In genomic region chr6:139753198-139753861, GRCh38 we compare ENCODE assay signal across 13 cellular contexts.
A peak's percentile ranks its signal among the peaks of the same experiment; 100 is the strongest.
DNase-seq lines count a peak whose midpoint lies in the region; ATAC-seq, FAIRE-seq and TF ChIP-seq lines count a peak whose summit lies in the region.
"Had no signal": no experiment of that assay in that cellular context is flagged by ENCODE, and none has a peak within 500 bp of the region (broad histone marks: within the 10 kb centered on the region; RNA-seq: fewer than 3 reads in every experiment).

No MANE protein-coding gene starts in this region.

- H3K4me3 ChIP-seq in astrocyte of the cerebellum (ENCODE audit: low read depth, low read length) = no peak overlapping the region
- H3K4me3 ChIP-seq in kidney epithelial cell (ENCODE audit: low read depth, low read length) = no peak overlapping the region
- no peak overlapping the region for H3K4me3 ChIP-seq in small intestine (ENCODE audit: low read depth in 1 of 2, low read length in 2 of 2)
- no peak overlapping the region for H3K4me3 ChIP-seq in effector memory CD4-positive, alpha-beta T cell (ENCODE audit: insufficient read depth, low read depth, low read length, poor library complexity, severe bottlenecking)
- H3K4me3 ChIP-seq: testis had no signal

- H3K27ac ChIP-seq in small intestine (ENCODE audit: low read depth in 1 of 2, low read length in 1 of 2) = no peak overlapping the region
- H3K27ac ChIP-seq in effector memory CD4-positive, alpha-beta T cell (ENCODE audit: insufficient read depth, low read length, poor library complexity, severe bottlenecking) = no peak overlapping the region
- H3K27ac ChIP-seq: testis had no signal

- WGBS in small intestine, 3 donors = 87 to 92% (median 90%) methylated on average over 4 of the region's 4 CpGs

- H3K27me3 Mint-ChIP-seq in natural killer cell (ENCODE audit: low read depth in 2 of 2) = peaks cover 0 to 4% of the 10 kb centered on the region in 2 donors
- no peaks in the 10 kb centered on the region for H3K27me3 Mint-ChIP-seq in activated T-cell treated with anti-CD3 and anti-CD28 coated beads, Interleukin-2, amount 50 U/mL, for 72 hours (ENCODE audit: low read depth)
- H3K27me3 Mint-ChIP-seq: activated naive CD8-positive, alpha-beta T cell treated with anti-CD3 and anti-CD28 coated beads, Interleukin-2, amount 10 ng/mL, durations not matched to agents 7 days and 5 days had no signal

- no peak overlapping the region for H3K4me3 Mint-ChIP-seq in natural killer cell
- H3K4me3 Mint-ChIP-seq in activated T-cell treated with anti-CD3 and anti-CD28 coated beads, Interleukin-2, amount 50 U/mL, for 72 hours = no peak overlapping the region
- H3K4me3 Mint-ChIP-seq: activated naive CD8-positive, alpha-beta T cell treated with anti-CD3 and anti-CD28 coated beads, Interleukin-2, amount 10 ng/mL, durations not matched to agents 7 days and 5 days had no signal

- DNase-seq in HCEC 1CT (peak; percentile 30), astrocyte of the cerebellum (ENCODE audit: low read depth) (peak; percentile 56), kidney epithelial cell (ENCODE audit: low read depth) (peak; percentile 55), small intestine (no peak), natural killer cell (no peak)
- no peak for DNase-seq in effector memory CD4-positive, alpha-beta T cell
- no peak for DNase-seq in activated T-cell treated with anti-CD3 and anti-CD28 coated beads, Interleukin-2, amount 50 U/mL, for 72 hours
- DNase-seq: activated naive CD8-positive, alpha-beta T cell treated with anti-CD3 and anti-CD28 coated beads, Interleukin-2, amount 10 ng/mL, durations not matched to agents 7 days and 5 days; Calu3; GOT3; hypothalamus; testis had no signal

- no peaks in the 10 kb centered on the region for H3K9me3 ChIP-seq in small intestine (ENCODE audit: control insufficient read depth, low read depth)
- H3K9me3 ChIP-seq in effector memory CD4-positive, alpha-beta T cell (ENCODE audit: control insufficient read depth, low read length) = no peaks in the 10 kb centered on the region
- H3K9me3 ChIP-seq: testis had no signal

- no peak for TF ChIP-seq CTCF in astrocyte of the cerebellum (IDR thresholded peaks at IDR 0.05; ENCODE audit: low read depth, low read length, missing control alignments)
- no peak for TF ChIP-seq CTCF in kidney epithelial cell (IDR thresholded peaks at IDR 0.05; ENCODE audit: insufficient read depth, low read length, poor library complexity, severe bottlenecking)
- no peak for TF ChIP-seq CTCF in natural killer cell (IDR thresholded peaks at IDR 0.05)

- H3K4me1 Mint-ChIP-seq in natural killer cell = no peaks in the 10 kb centered on the region
- no peaks in the 10 kb centered on the region for H3K4me1 Mint-ChIP-seq in activated T-cell treated with anti-CD3 and anti-CD28 coated beads, Interleukin-2, amount 50 U/mL, for 72 hours (ENCODE audit: low read depth)
- H3K4me1 Mint-ChIP-seq: activated naive CD8-positive, alpha-beta T cell treated with anti-CD3 and anti-CD28 coated beads, Interleukin-2, amount 10 ng/mL, durations not matched to agents 7 days and 5 days had no signal

- in situ Hi-C loops in astrocyte of the cerebellum (cut with HindIII; ENCODE audit: low sequenced_read_pairs) = no loop called here

- ATAC-seq in natural killer cell (no peak), GM21619 (IDR thresholded peaks at IDR 0.05; ENCODE audit: unreplicated experiment) (no peak)
- no peak for ATAC-seq in activated T-cell treated with anti-CD3 and anti-CD28 coated beads, Interleukin-2, amount 50 U/mL, for 72 hours (replicated peaks in 1 of 2)

- FAIRE-seq in small intestine (lab: Jason Lieb, UNC) = peak; percentile 68

- no peaks in the 10 kb centered on the region for H3K36me3 Mint-ChIP-seq in natural killer cell
- no peaks in the 10 kb centered on the region for H3K36me3 Mint-ChIP-seq in activated T-cell treated with anti-CD3 and anti-CD28 coated beads, Interleukin-2, amount 50 U/mL, for 72 hours (ENCODE audit: insufficient read depth in 2 of 2)
- H3K36me3 Mint-ChIP-seq: activated naive CD8-positive, alpha-beta T cell treated with anti-CD3 and anti-CD28 coated beads, Interleukin-2, amount 10 ng/mL, durations not matched to agents 7 days and 5 days had no signal

- H3K27ac Mint-ChIP-seq in natural killer cell = no peak overlapping the region
- no peak overlapping the region for H3K27ac Mint-ChIP-seq in activated T-cell treated with anti-CD3 and anti-CD28 coated beads, Interleukin-2, amount 50 U/mL, for 72 hours
- H3K27ac Mint-ChIP-seq: activated naive CD8-positive, alpha-beta T cell treated with anti-CD3 and anti-CD28 coated beads, Interleukin-2, amount 10 ng/mL, durations not matched to agents 7 days and 5 days had no signal

- H3K27me3 ChIP-seq in kidney epithelial cell (ENCODE audit: control insufficient read depth, insufficient read depth, low read length) (no peaks in the 10 kb centered on the region), small intestine (ENCODE audit: control insufficient read depth in 2 of 2, insufficient read depth in 2 of 2, low read length in 2 of 2) (no peaks in the 10 kb centered on the region)
- no peaks in the 10 kb centered on the region for H3K27me3 ChIP-seq in effector memory CD4-positive, alpha-beta T cell (replicated peaks; ENCODE audit: control insufficient read depth, insufficient read depth, low read length, poor library complexity, severe bottlenecking)
- H3K27me3 ChIP-seq: testis had no signal

- H3K36me3 ChIP-seq in kidney epithelial cell (ENCODE audit: control insufficient read depth, insufficient read depth, low read length) (no peaks in the 10 kb centered on the region), small intestine (ENCODE audit: control insufficient read depth in 2 of 2, insufficient read depth in 2 of 2, low read length in 2 of 2) (no peaks in the 10 kb centered on the region)
- no peaks in the 10 kb centered on the region for H3K36me3 ChIP-seq in effector memory CD4-positive, alpha-beta T cell (ENCODE audit: control insufficient read depth, insufficient read depth, low read length)

- intact Hi-C loops in natural killer cell (cut with micrococcal nuclease) = no loop called here

- no peaks in the 10 kb centered on the region for H3K9me3 Mint-ChIP-seq in natural killer cell
- H3K9me3 Mint-ChIP-seq in activated T-cell treated with anti-CD3 and anti-CD28 coated beads, Interleukin-2, amount 50 U/mL, for 72 hours = no peaks in the 10 kb centered on the region
- H3K9me3 Mint-ChIP-seq: activated naive CD8-positive, alpha-beta T cell treated with anti-CD3 and anti-CD28 coated beads, Interleukin-2, amount 10 ng/mL, durations not matched to agents 7 days and 5 days had no signal

- H3K4me1 ChIP-seq in small intestine (ENCODE audit: control insufficient read depth in 2 of 2, insufficient read depth in 1 of 2, low read depth in 1 of 2, low read length in 1 of 2) = peaks cover 2 to 3% of the 10 kb centered on the region in 2 donors
- H3K4me1 ChIP-seq in effector memory CD4-positive, alpha-beta T cell (ENCODE audit: control insufficient read depth, insufficient read depth, low read length, poor library complexity, severe bottlenecking) = no peaks in the 10 kb centered on the region

Comparison
In these comparisons a context has a peak if more than half of its experiments do, and no peak if none do; other contexts are left out.
1. DNase-seq: peak in HCEC 1CT (single experiment), astrocyte of the cerebellum (single experiment) and kidney epithelial cell (single experiment); none in small intestine (single experiment), natural killer cell (single experiment), effector memory CD4-positive, alpha-beta T cell (0 of 3) and activated T-cell treated with anti-CD3 and anti-CD28 coated beads, Interleukin-2, amount 50 U/mL, for 72 hours (0 of 2).